In genomic region chr7:29875741-29876140, GRCh38 we compare ENCODE assay signal across 25 cellular contexts.
"Had no signal": no experiment of that assay in that cellular context is flagged by ENCODE, and none has a peak within 500 bp of the region (broad histone marks: within the 10 kb centered on the region; RNA-seq: fewer than 3 reads in every experiment).

No MANE protein-coding gene starts in this region.

- H3K27ac ChIP-seq: stomach, suprapubic skin, testis, thoracic aorta, thyroid gland, tibial artery, tibial nerve, transverse colon, upper lobe of left lung, upper lobe of right lung, uterus, vagina had no signal

- DNase-seq: stimulated activated CD4-positive, alpha-beta T cell treated with anti-CD3 and anti-CD28 coated beads, Interleukin-2, amount 100 ng/mL, for 48 hours; stimulated activated CD4-positive, alpha-beta T cell treated with anti-CD3 and anti-CD28 coated beads, Interleukin-4, amount 100 ng/mL, for 1 hour; stimulated activated CD4-positive, alpha-beta T cell treated with anti-CD3 and anti-CD28 coated beads, Interleukin-4, amount 100 ng/mL, for 24 hours; stimulated activated CD4-positive, alpha-beta T cell treated with anti-CD3 and anti-CD28 coated beads, Interleukin-4, amount 100 ng/mL, for 4 hours; stimulated activated CD8-positive, alpha-beta memory T cell treated with anti-CD3 and anti-CD28 coated beads, Interleukin-4, amount 100 ng/mL, for 48 hours; stimulated activated naive B cell treated with anti-CD40 and anti-IgM and Interleukin-4, amounts not matched to agents 10 μg/mL and 1 μg/mL and 100 μg/mL, for 72 hours; stimulated activated naive CD4-positive, alpha-beta T cell; stimulated activated naive CD4-positive, alpha-beta T cell treated with Interleukin-2 at 50 U/mL for 16 hours; stimulated activated naive CD8-positive, alpha-beta T cell treated with anti-CD3 and anti-CD28 coated beads, Interleukin-15, amount 100 ng/mL, for 72 hours; stimulated activated naive CD8-positive, alpha-beta T cell treated with anti-CD3 and anti-CD28 coated beads, Interleukin-15, Interleukin-2, amounts not matched to agents 100 U/mL and 50 U/mL, for 24 hours; stomach; substantia nigra; testis; thyroid gland; tibial artery; transverse colon; trophoblast cell; upper lobe of right lung; uterus had no signal

- H3K9me3 ChIP-seq: stomach, suprapubic skin, testis, thoracic aorta, thyroid gland, tibial artery, tibial nerve, transverse colon, upper lobe of left lung, upper lobe of right lung, uterus, vagina had no signal

- H3K4me3 ChIP-seq: stomach, suprapubic skin, testis, thoracic aorta, thyroid gland, tibial artery, tibial nerve, transverse colon, upper lobe of left lung, upper lobe of right lung, uterus, vagina had no signal

- H3K27me3 ChIP-seq: stomach, suprapubic skin, testis, thyroid gland, tibial artery, tibial nerve, transverse colon, upper lobe of left lung, upper lobe of right lung, uterus, vagina had no signal

- H3K36me3 ChIP-seq: stomach, suprapubic skin, thoracic aorta, thyroid gland, tibial artery, tibial nerve, transverse colon, upper lobe of left lung, upper lobe of right lung, uterus, vagina had no signal

- ATAC-seq: stimulated activated memory B cell treated with anti-CD40 and anti-IgM and Interleukin-4, amounts not matched to agents 10 μg/mL and 1 μg/mL and 100 μg/mL, for 72 hours; stimulated activated naive B cell treated with anti-CD40 and anti-IgM and Interleukin-4, amounts not matched to agents 10 μg/mL and 1 μg/mL and 100 μg/mL, for 72 hours; stimulated activated naive CD8-positive, alpha-beta T cell treated with anti-CD3 and anti-CD28 coated beads, Interleukin-15, amount 100 ng/mL, for 72 hours; stimulated activated naive CD8-positive, alpha-beta T cell treated with anti-CD3 and anti-CD28 coated beads, Interleukin-15, Interleukin-2, amounts not matched to agents 100 U/mL and 50 U/mL, for 24 hours; upper lobe of right lung had no signal

- H3K4me1 ChIP-seq: testis, thyroid gland, tibial nerve, upper lobe of left lung, upper lobe of right lung, uterus, vagina had no signal
